In genomic region chr2:74267068-74267467, GRCh38 we compare ENCODE assay signal across 8 cellular contexts.
A peak's percentile ranks its signal among the peaks of the same experiment; 100 is the strongest.
DNase-seq lines count a peak whose midpoint lies in the region; ATAC-seq and TF ChIP-seq lines count a peak whose summit lies in the region.

No MANE protein-coding gene starts in this region.

- H3K79me2 ChIP-seq in OCI-LY1 (ENCODE audit: insufficient read depth, low read length) = no peaks in the 10 kb centered on the region

- no peaks in the 10 kb centered on the region for H3K9me3 Mint-ChIP-seq in activated T-helper 2 cell treated with anti-CD3 and anti-CD28 coated beads, Interferon-gamma antibody, Interleukin-2, Interleukin-4, amounts not matched to agents 10 μg/mL and 5 μg/mL and 100 μg/mL, durations not matched to agents 14 hours and 24 hours and 36 hours

- intact Hi-C loops in heart left ventricle (cut with DNase I) (loop anchor here in 2 of 10 donors (2.0 to 10.0 kb wide), 2 partner anchors 68 to 128 kb away; no protein-coding TSS in a partner anchor), left cardiac atrium (cut with DNase I) (loop anchor here in 1 of 2 donors (10.0 kb wide), 1 partner anchor 68 kb away; no protein-coding TSS in a partner anchor), mucosa of descending colon (cut with DNase I, micrococcal nuclease) (loop anchor here in 1 of 2 donors (10.0 kb wide), 1 partner anchor 68 kb away; no protein-coding TSS in a partner anchor), sciatic nerve (cut with DNase I) (no loop called here)
- intact Hi-C loops in activated T-helper 2 cell treated with anti-CD3 and anti-CD28 coated beads, Interferon-gamma antibody, Interleukin-2, Interleukin-4, amounts not matched to agents 10 μg/mL and 5 μg/mL and 100 μg/mL, durations not matched to agents 14 hours and 24 hours and 36 hours (cut with micrococcal nuclease) = loop anchor here (1.0 kb wide), 1 partner anchor 68 kb away; no protein-coding TSS in a partner anchor

- no peak for TF ChIP-seq POLR2A in heart left ventricle (IDR thresholded peaks at IDR 0.05)
- no peak for TF ChIP-seq POLR2A in GM18505 (IDR thresholded peaks at IDR 0.05; ENCODE audit: borderline replicate concordance, extremely low read depth, insufficient read depth, insufficient read length)

- DNase-seq in heart left ventricle (no peak), left cardiac atrium (no peak), mucosa of descending colon (peak in 2 of 3 donors; percentile 72 to 83), sciatic nerve (ENCODE audit: low spot score) (no peak), omental fat pad (ENCODE audit: low spot score) (no peak)
- peak; percentile 65 for DNase-seq in activated T-helper 2 cell treated with anti-CD3 and anti-CD28 coated beads, Interferon-gamma antibody, Interleukin-2, Interleukin-4, amounts not matched to agents 10 μg/mL and 5 μg/mL and 100 μg/mL, durations not matched to agents 14 hours and 24 hours and 36 hours (ENCODE audit: low spot score)

- no peaks in the 10 kb centered on the region for H3K27me3 Mint-ChIP-seq in activated T-helper 2 cell treated with anti-CD3 and anti-CD28 coated beads, Interferon-gamma antibody, Interleukin-2, Interleukin-4, amounts not matched to agents 10 μg/mL and 5 μg/mL and 100 μg/mL, durations not matched to agents 14 hours and 24 hours and 36 hours (ENCODE audit: low read depth)

- H3K27ac Mint-ChIP-seq in activated T-helper 2 cell treated with anti-CD3 and anti-CD28 coated beads, Interferon-gamma antibody, Interleukin-2, Interleukin-4, amounts not matched to agents 10 μg/mL and 5 μg/mL and 100 μg/mL, durations not matched to agents 14 hours and 24 hours and 36 hours = peak overlapping the region; percentile 76

- no peaks in the 10 kb centered on the region for H3K36me3 Mint-ChIP-seq in activated T-helper 2 cell treated with anti-CD3 and anti-CD28 coated beads, Interferon-gamma antibody, Interleukin-2, Interleukin-4, amounts not matched to agents 10 μg/mL and 5 μg/mL and 100 μg/mL, durations not matched to agents 14 hours and 24 hours and 36 hours (ENCODE audit: low read depth)

- H3K9ac ChIP-seq in OCI-LY1 (ENCODE audit: low read length) = no peak overlapping the region

- H3K27ac ChIP-seq in heart left ventricle (no peak overlapping the region), OCI-LY1 (ENCODE audit: low read depth, low read length, poor library complexity, severe bottlenecking) (no peak overlapping the region)

- 37 to 42% (median 40%) methylated on average over 4 of the region's 4 CpGs for WGBS in heart left ventricle, 4 donors

- no peaks in the 10 kb centered on the region for H3K9me2 ChIP-seq in OCI-LY1 (ENCODE audit: low read depth, low read length)

- H3K36me3 ChIP-seq in heart left ventricle = no peaks in the 10 kb centered on the region
- no peaks in the 10 kb centered on the region for H3K36me3 ChIP-seq in OCI-LY1 (ENCODE audit: insufficient read depth, low read length)
- no peaks in the 10 kb centered on the region for H3K36me3 ChIP-seq in mucosa of descending colon (ENCODE audit: low read depth)

- ATAC-seq in heart left ventricle = peak in 2 of 4 donors; percentile 41 to 47
- no peak for ATAC-seq in left cardiac atrium
- ATAC-seq in mucosa of descending colon = peak; percentile 100
- ATAC-seq in GM18505 (IDR thresholded peaks at IDR 0.05; ENCODE audit: unreplicated experiment) = no peak
- no peak for ATAC-seq in sciatic nerve
- no peak for ATAC-seq in omental fat pad (ENCODE audit: low FRiP score)

- peak in 9 of 12 donors; percentile 9 to 39 (median 25) for TF ChIP-seq CTCF in heart left ventricle (IDR thresholded peaks at IDR 0.05)
- TF ChIP-seq CTCF in OCI-LY1 (IDR thresholded peaks at IDR 0.05; ENCODE audit: low read length) = peak; percentile 65
- TF ChIP-seq CTCF in mucosa of descending colon (IDR thresholded peaks at IDR 0.05) = peak; percentile 39
- no peak for TF ChIP-seq CTCF in omental fat pad (IDR thresholded peaks at IDR 0.05)

- no peak overlapping the region for H2AFZ ChIP-seq in OCI-LY1 (ENCODE audit: low read length)

- H3K27me3 ChIP-seq in heart left ventricle (no peaks in the 10 kb centered on the region), OCI-LY1 (ENCODE audit: insufficient read depth, low read length) (no peaks in the 10 kb centered on the region)

- H3K4me1 ChIP-seq in heart left ventricle (peaks cover 0 to 6% (median 0%) of the 10 kb centered on the region in 12 donors), OCI-LY1 (ENCODE audit: insufficient read depth, low read length, severe bottlenecking) (peaks cover 3% of the 10 kb centered on the region), mucosa of descending colon (ENCODE audit: low read depth) (no peaks in the 10 kb centered on the region)

- no peak overlapping the region for H3K4me3 ChIP-seq in heart left ventricle
- H3K4me3 ChIP-seq in OCI-LY1 (ENCODE audit: low read depth, low read length, poor library complexity, severe bottlenecking) = no peak overlapping the region
- no peak overlapping the region for H3K4me3 ChIP-seq in mucosa of descending colon

- no peaks in the 10 kb centered on the region for H3F3A ChIP-seq in OCI-LY1 (ENCODE audit: insufficient read depth, low read length)

- H3K4me3 Mint-ChIP-seq in activated T-helper 2 cell treated with anti-CD3 and anti-CD28 coated beads, Interferon-gamma antibody, Interleukin-2, Interleukin-4, amounts not matched to agents 10 μg/mL and 5 μg/mL and 100 μg/mL, durations not matched to agents 14 hours and 24 hours and 36 hours (ENCODE audit: low read depth) = no peak overlapping the region

- H3K9me3 ChIP-seq in heart left ventricle (no peaks in the 10 kb centered on the region), OCI-LY1 (ENCODE audit: low read length) (no peaks in the 10 kb centered on the region), mucosa of descending colon (no peaks in the 10 kb centered on the region)

- H3K4me2 ChIP-seq in OCI-LY1 (ENCODE audit: low read length) = no peak overlapping the region

- peaks cover 13% of the 10 kb centered on the region for H3K4me1 Mint-ChIP-seq in activated T-helper 2 cell treated with anti-CD3 and anti-CD28 coated beads, Interferon-gamma antibody, Interleukin-2, Interleukin-4, amounts not matched to agents 10 μg/mL and 5 μg/mL and 100 μg/mL, durations not matched to agents 14 hours and 24 hours and 36 hours (ENCODE audit: low read depth)

- no peaks in the 10 kb centered on the region for H4K20me1 ChIP-seq in OCI-LY1 (ENCODE audit: insufficient read depth, low read length)

Comparison
In these comparisons a context has a peak if more than half of its experiments do, and no peak if none do; other contexts are left out.
1. DNase-seq: peak in activated T-helper 2 cell treated with anti-CD3 and anti-CD28 coated beads, Interferon-gamma antibody, Interleukin-2, Interleukin-4, amounts not matched to agents 10 μg/mL and 5 μg/mL and 100 μg/mL, durations not matched to agents 14 hours and 24 hours and 36 hours (single experiment) and mucosa of descending colon (2 of 3); none in heart left ventricle (0 of 5), left cardiac atrium (single experiment), sciatic nerve (single experiment) and omental fat pad (single experiment).
2. CTCF ChIP-seq: peak in heart left ventricle (9 of 12), OCI-LY1 (single experiment) and mucosa of descending colon (single experiment); none in omental fat pad (0 of 3).